31 cellular contexts compared by ENCODE assay signal in the genomic region with DNA sequence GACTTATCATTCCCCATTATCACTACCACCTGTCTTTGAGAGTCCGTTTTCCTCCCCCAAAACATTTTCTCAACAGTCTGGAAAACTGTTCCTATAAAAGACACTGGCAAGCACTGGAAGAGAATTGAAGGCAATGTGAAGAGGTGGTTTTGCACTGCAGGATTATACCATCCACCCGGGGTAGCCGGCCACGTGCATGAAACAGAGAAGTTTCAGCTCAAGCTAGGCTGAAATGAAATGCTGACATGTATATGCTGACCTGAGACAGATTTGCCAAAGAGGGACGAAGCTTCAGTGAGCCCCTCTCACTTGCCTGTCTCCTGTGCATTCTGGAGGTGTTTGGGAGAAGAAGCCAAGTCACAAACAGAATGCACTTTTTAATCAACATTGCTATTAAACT.
"Had no signal": no experiment of that assay in that cellular context is flagged by ENCODE, and none has a peak within 500 bp of the region (broad histone marks: within the 10 kb centered on the region; RNA-seq: fewer than 3 reads in every experiment).

No MANE protein-coding gene starts in this region.

- H2AFZ ChIP-seq: PC-9 had no signal

- H3K4me3 ChIP-seq: MG63, PC-9, SJCRH30, SK-N-MC had no signal

- H3K36me3 ChIP-seq: MG63, SJCRH30 had no signal

- H3K27ac ChIP-seq: PC-9, RWPE1, SJCRH30, SK-N-MC had no signal

- ATAC-seq: Panc1, Right ventricle myocardium inferior, SK-N-SH treated with all-trans-retinoic acid at 6 μM for 48 hours had no signal

- DNase-seq: Kasumi-1, KG1, MG63, MV-4-11, NCI-H1092, NCI-H1105, NCI-H1417 treated with DMSO at 0.1 percent for 48 hours, NCI-H1436 treated with DMSO at 0.1 percent for 48 hours, NCI-H1694 treated with DMSO at 0.1 percent for 48 hours, NCI-H1930, NCI-H2029 treated with DMSO at 0.1 percent for 48 hours, NCI-H2081 treated with DMSO at 0.1 percent for 48 hours, NCI-H2107, NCI-H2171, NCI-H226, NCI-H446 treated with DMSO at 0.1 percent for 48 hours, NCI-H510A, NCI-H524, NCI-H526, NCI-H69, NCI-H748 treated with DMSO at 0.1 percent for 48 hours, NCI-H82, PC-9, SHP77, SIG-M5, SJCRH30 had no signal

- H3K4me2 ChIP-seq: PC-9 had no signal

- H3K9me3 ChIP-seq: MG63, SJCRH30 had no signal

- H3K27me3 ChIP-seq: SJCRH30 had no signal
